ENCODE assay signal across 8 cellular contexts in the genomic region with DNA sequence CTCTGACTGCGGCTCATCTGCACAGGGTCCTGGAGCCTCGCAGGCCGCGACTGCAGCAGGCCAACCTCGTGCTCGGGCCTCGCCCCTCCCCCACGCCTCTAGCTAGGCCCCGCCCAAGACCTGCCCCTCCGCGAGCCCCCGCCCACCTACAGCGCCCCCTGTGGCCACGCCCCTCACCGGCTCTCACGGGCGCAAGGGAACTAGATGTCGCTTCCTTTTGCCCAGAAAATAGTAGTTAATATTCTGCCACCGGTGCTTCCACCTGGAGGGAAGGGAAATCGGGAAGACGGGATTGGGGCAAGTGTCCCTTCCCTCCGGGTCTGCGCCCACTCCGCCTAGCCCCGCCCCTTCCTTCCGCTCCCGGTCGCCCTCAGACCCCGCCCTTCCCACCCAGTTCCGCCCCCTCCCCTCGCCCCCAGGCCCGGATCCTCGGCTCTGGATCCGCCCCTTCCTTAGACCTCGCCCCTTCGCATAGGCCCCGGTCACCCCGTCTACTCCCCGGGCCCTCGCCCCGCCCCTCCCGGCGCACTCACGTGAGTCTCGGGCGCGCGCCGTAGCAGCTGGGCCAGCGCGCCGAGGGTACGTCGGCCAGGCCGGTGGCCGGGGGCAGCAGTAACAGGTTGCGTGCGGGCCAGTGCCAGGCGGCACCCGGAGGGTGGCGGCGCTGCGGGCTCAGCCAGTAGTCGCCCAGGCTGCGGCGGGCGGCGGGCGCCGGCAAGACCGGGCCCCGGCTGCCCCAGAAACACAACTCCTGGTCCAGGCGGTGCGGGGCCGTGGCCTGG. TPM values are rescaled to one million over a fixed set of nuclear protein-coding genes. Genes with fewer than 3 reads are reported as not detected.
DNase-seq lines count a peak whose midpoint lies in the region; ATAC-seq lines count a peak whose summit lies in the region.

No MANE protein-coding gene starts in this region.

- CTCF ChIA-PET in CD8-positive, alpha-beta memory T cell (lab: Charles Lee): interaction anchor here (0.7 to 3.7 kb wide), 12 partner anchors 9 to 172 kb away, joined by 3 to 28 read pairs (median 3); partner anchors contain the start of genes MARCKSL1 and TXLNA
- CTCF ChIA-PET in activated CD8-positive, alpha-beta T cell treated with anti-CD3 and anti-CD28 coated beads, Interleukin-2, amount 10 ng/mL, durations not matched to agents 7 days and 5 days (lab: Charles Lee): interaction anchor here (0.9 to 3.6 kb wide), 9 partner anchors 8 to 136 kb away, joined by 3 to 21 read pairs (median 3); partner anchors contain the start of genes BSDC1, FAM229A, HDAC1 and MARCKSL1

- POLR2A ChIA-PET in CD8-positive, alpha-beta memory T cell (lab: Charles Lee): interaction anchor here (0.5 to 4.0 kb wide), 7 partner anchors 15 to 279 kb away, joined by 3 to 34 read pairs (median 3); partner anchors contain the start of genes BSDC1, HDAC1 and MARCKSL1
- POLR2A ChIA-PET in activated CD8-positive, alpha-beta T cell treated with anti-CD3 and anti-CD28 coated beads, Interleukin-2, amount 10 ng/mL, durations not matched to agents 7 days and 5 days (lab: Charles Lee): interaction anchor here (0.6 to 1.9 kb wide), 5 partner anchors 8 to 391 kb away, joined by 3 to 7 read pairs (median 5); partner anchors contain the start of genes BSDC1 and MARCKSL1

- H3K36me3 ChIP-seq in CD8-positive, alpha-beta memory T cell (ENCODE audit: insufficient read depth, low read length): no peaks in the 10 kb centered on the region

- H3K4me1 ChIP-seq in CD8-positive, alpha-beta memory T cell (ENCODE audit: insufficient read depth, low read length): peaks cover 31% of the 10 kb centered on the region

- H3K36me3 Mint-ChIP-seq in CD8-positive, alpha-beta memory T cell: peaks cover 0 to 5% (median 0%) of the 10 kb centered on the region in 3 donors
- H3K36me3 Mint-ChIP-seq in activated CD8-positive, alpha-beta T cell treated with anti-CD3 and anti-CD28 coated beads, Interleukin-2, amount 10 ng/mL, durations not matched to agents 7 days and 5 days (ENCODE audit: low read depth): no peaks in the 10 kb centered on the region

- H3K4me1 Mint-ChIP-seq in CD8-positive, alpha-beta memory T cell: peaks cover 35 to 53% (median 42%) of the 10 kb centered on the region in 3 donors
- peaks cover 50% of the 10 kb centered on the region for H3K4me1 Mint-ChIP-seq in activated CD8-positive, alpha-beta T cell treated with anti-CD3 and anti-CD28 coated beads, Interleukin-2, amount 10 ng/mL, durations not matched to agents 7 days and 5 days (ENCODE audit: low read depth)

- ATAC-seq in GM19452 (IDR thresholded peaks at IDR 0.05; ENCODE audit: unreplicated experiment): peak; percentile 85
- peak; percentile 93 for ATAC-seq in activated CD8-positive, alpha-beta T cell treated with anti-CD3 and anti-CD28 coated beads, Interleukin-2, amount 10 ng/mL, durations not matched to agents 7 days and 5 days

- peak overlapping the region; percentile 49 for H3K4me3 ChIP-seq in CD8-positive, alpha-beta memory T cell (ENCODE audit: low read length)

- H3K9me3 Mint-ChIP-seq in CD8-positive, alpha-beta memory T cell: no peaks in the 10 kb centered on the region
- H3K9me3 Mint-ChIP-seq in activated CD8-positive, alpha-beta T cell treated with anti-CD3 and anti-CD28 coated beads, Interleukin-2, amount 10 ng/mL, durations not matched to agents 7 days and 5 days (ENCODE audit: insufficient read depth): no peaks in the 10 kb centered on the region

- peak overlapping the region; percentile 80 to 96 (median 84) for H3K4me3 Mint-ChIP-seq in CD8-positive, alpha-beta memory T cell
- peak overlapping the region; percentile 76 for H3K4me3 Mint-ChIP-seq in activated CD8-positive, alpha-beta T cell treated with anti-CD3 and anti-CD28 coated beads, Interleukin-2, amount 10 ng/mL, durations not matched to agents 7 days and 5 days

- no peaks in the 10 kb centered on the region for H3K27me3 ChIP-seq in CD8-positive, alpha-beta memory T cell (ENCODE audit: insufficient read depth, low read length, poor library complexity, severe bottlenecking)

- no peaks in the 10 kb centered on the region for H3K27me3 Mint-ChIP-seq in CD8-positive, alpha-beta memory T cell
- peaks cover under 1% of the 10 kb centered on the region for H3K27me3 Mint-ChIP-seq in activated CD8-positive, alpha-beta T cell treated with anti-CD3 and anti-CD28 coated beads, Interleukin-2, amount 10 ng/mL, durations not matched to agents 7 days and 5 days (ENCODE audit: low read depth)

- H3K9me3 ChIP-seq in CD8-positive, alpha-beta memory T cell (ENCODE audit: low read length): no peaks in the 10 kb centered on the region

- peak overlapping the region; percentile 47 to 93 (median 88) for H3K27ac Mint-ChIP-seq in CD8-positive, alpha-beta memory T cell
- peak overlapping the region; percentile 71 for H3K27ac Mint-ChIP-seq in activated CD8-positive, alpha-beta T cell treated with anti-CD3 and anti-CD28 coated beads, Interleukin-2, amount 10 ng/mL, durations not matched to agents 7 days and 5 days

- peak overlapping the region; percentile 72 for H3K27ac ChIP-seq in CD8-positive, alpha-beta memory T cell (ENCODE audit: low read depth, low read length)

- peak; percentile 88 to 95 (median 90) for DNase-seq in CD8-positive, alpha-beta memory T cell
- DNase-seq in HPDE6-E6E7 (ENCODE audit: extremely low spot score) (peak; percentile 93), NCI-H82 treated with DMSO at 0.1 percent for 48 hours (lab: John Stamatoyannopoulos, UW; ENCODE audit: unreplicated experiment) (peak; percentile 92), medulla oblongata (ENCODE audit: extremely low spot score) (peak; percentile 96)
- peak; percentile 92 for DNase-seq in activated CD8-positive, alpha-beta T cell treated with anti-CD3 and anti-CD28 coated beads, Interleukin-2, amount 10 ng/mL, durations not matched to agents 7 days and 5 days
- DNase-seq in effector CD8-positive, alpha-beta T cell (lab: John Stamatoyannopoulos, UW): peak; percentile 89
- DNase-seq in stimulated activated CD4-positive, alpha-beta T cell treated with anti-CD3 and anti-CD28 coated beads, TNF-alpha, amount 100 ng/mL, for 48 hours (ENCODE audit: low read depth in 3 of 3): peak; percentile 85 to 93 (median 85)

RNA-seq across cellular contexts. Expression of gene FAM229A, which starts 11.0 kb away (rescaled TPM):
- total RNA-seq in CD8-positive, alpha-beta memory T cell: 1 to 10 TPM; 4.4 to 5.2 TPM
- polyA plus RNA-seq in CD8-positive, alpha-beta memory T cell: 0.40 TPM
- total RNA-seq in activated CD8-positive, alpha-beta T cell treated with anti-CD3 and anti-CD28 coated beads, Interleukin-2, amount 10 ng/mL, durations not matched to agents 7 days and 5 days: 1 to 10 TPM; 2.6 to 3.2 TPM

RNA-seq across cellular contexts. Expression of gene TSSK3, which starts 11.1 kb away (rescaled TPM):
- 1 to 10 TPM in 1 of 2 experiments, under 1 TPM in 1; 0.33 to 1.1 TPM for total RNA-seq in CD8-positive, alpha-beta memory T cell
- polyA plus RNA-seq in CD8-positive, alpha-beta memory T cell: 0.44 TPM
- total RNA-seq in activated CD8-positive, alpha-beta T cell treated with anti-CD3 and anti-CD28 coated beads, Interleukin-2, amount 10 ng/mL, durations not matched to agents 7 days and 5 days: under 1 TPM in 1 of 2 experiments, not detected in 1; 0.21 TPM

RNA-seq across cellular contexts. Expression of gene MARCKSL1, which starts 15.2 kb away (rescaled TPM):
- total RNA-seq in CD8-positive, alpha-beta memory T cell: 10 to 100 TPM; 11.6 to 12.1 TPM
- 45.8 TPM for polyA plus RNA-seq in CD8-positive, alpha-beta memory T cell
- total RNA-seq in activated CD8-positive, alpha-beta T cell treated with anti-CD3 and anti-CD28 coated beads, Interleukin-2, amount 10 ng/mL, durations not matched to agents 7 days and 5 days: 10 to 100 TPM; 23.1 to 26.1 TPM

RNA-seq across cellular contexts. Expression of gene BSDC1, which starts 43.0 kb away (rescaled TPM):
- total RNA-seq in CD8-positive, alpha-beta memory T cell: 10 to 100 TPM; 35.1 to 37.6 TPM
- 50.0 TPM for polyA plus RNA-seq in CD8-positive, alpha-beta memory T cell
- total RNA-seq in activated CD8-positive, alpha-beta T cell treated with anti-CD3 and anti-CD28 coated beads, Interleukin-2, amount 10 ng/mL, durations not matched to agents 7 days and 5 days: 10 to 100 TPM; 37.3 to 38.5 TPM

RNA-seq across cellular contexts. Expression of gene HDAC1, which starts 59.4 kb away (rescaled TPM):
- 100 to 1,000 TPM; 164 to 172 TPM for total RNA-seq in CD8-positive, alpha-beta memory T cell
- 180 TPM for polyA plus RNA-seq in CD8-positive, alpha-beta memory T cell
- 100 to 1,000 TPM; 219 to 227 TPM for total RNA-seq in activated CD8-positive, alpha-beta T cell treated with anti-CD3 and anti-CD28 coated beads, Interleukin-2, amount 10 ng/mL, durations not matched to agents 7 days and 5 days

Comparison
In these comparisons a context has a peak if more than half of its experiments do, and no peak if none do; other contexts are left out.
1. Peak in every context shown above with its lines: DNase-seq, ATAC-seq, H3K4me3 ChIP-seq and H3K27ac ChIP-seq.